ENCODE assay signal across 27 cellular contexts in genomic region chr19:32823747-32824102, GRCh38. TPM values are rescaled to one million over a fixed set of nuclear protein-coding genes. Genes with fewer than 3 reads are reported as not detected.
"Had no signal": no experiment of that assay in that cellular context is flagged by ENCODE, and none has a peak within 500 bp of the region (broad histone marks: within the 10 kb centered on the region; RNA-seq: fewer than 3 reads in every experiment).

No MANE protein-coding gene starts in this region.

- H3K36me3 ChIP-seq: ascending aorta, breast epithelium, cardiac muscle cell, WERI-Rb-1 had no signal

- H3K27me3 ChIP-seq: ascending aorta, breast epithelium, cardiac muscle cell had no signal

- H3K27ac ChIP-seq: ascending aorta, breast epithelium, cardiac muscle cell, coronary artery, dorsolateral prefrontal cortex, WERI-Rb-1 had no signal

- H3K4me3 ChIP-seq: ascending aorta, breast epithelium, cardiac muscle cell, coronary artery, dorsolateral prefrontal cortex had no signal

- ATAC-seq: activated CD4-positive, CD25-positive, alpha-beta regulatory T cell treated with anti-CD3 and anti-CD28 coated beads, Interleukin-2, amount 50 U/mL, for 24 hours; activated CD8-positive, alpha-beta memory T cell treated with anti-CD3 and anti-CD28 coated beads, Interleukin-2, amount 10 ng/mL, durations not matched to agents 7 days and 5 days; activated CD8-positive, alpha-beta T cell treated with anti-CD3 and anti-CD28 coated beads, Interleukin-2, amount 10 ng/mL, durations not matched to agents 7 days and 5 days; activated naive CD4-positive, alpha-beta T cell treated with anti-CD3 and anti-CD28 coated beads, Interleukin-2, amount 50 U/mL, for 72 hours had no signal

- H3K9me3 ChIP-seq: ascending aorta, breast epithelium had no signal

- H3K4me1 ChIP-seq: ascending aorta, breast epithelium had no signal

- DNase-seq: activated B cell treated with CpG ODN at 0.5 μM for 24 hours; activated CD4-positive, alpha-beta memory T cell treated with anti-CD3 and anti-CD28 coated beads for 36 hours; activated CD4-positive, alpha-beta T cell treated with anti-CD3 and anti-CD28 coated beads, Interleukin-2, amount 10 ng/mL, durations not matched to agents 24 days and 14 days; activated CD8-positive, alpha-beta memory T cell treated with anti-CD3 and anti-CD28 coated beads, Interleukin-2, amount 10 ng/mL, durations not matched to agents 7 days and 5 days; activated CD8-positive, alpha-beta memory T cell treated with anti-CD3 and anti-CD28 coated beads, Interleukin-2, amount 50 U/mL, for 4 hours; activated CD8-positive, alpha-beta T cell treated with anti-CD3 and anti-CD28 coated beads, Interleukin-2, amount 10 ng/mL, durations not matched to agents 7 days and 5 days; activated effector memory CD4-positive, alpha-beta T cell treated with anti-CD3 and anti-CD28 coated beads, Interleukin-2, amount 50 U/mL, for 16 hours; activated naive CD4-positive, alpha-beta T cell treated with anti-CD3 and anti-CD28 coated beads, Interleukin-2, amount 10 ng/mL, durations not matched to agents 7 days and 5 days; activated naive CD8-positive, alpha-beta T cell treated with anti-CD3 and anti-CD28 coated beads, Interleukin-2, amount 10 ng/mL, durations not matched to agents 7 days and 5 days; activated T-cell treated with anti-CD3 and anti-CD28 coated beads, Interleukin-2, amount 50 U/mL, for 1 hour; activated T-cell treated with anti-CD3 and anti-CD28 coated beads, Interleukin-2, amount 50 U/mL, for 48 hours; central memory CD4-positive, alpha-beta T cell; cerebellar nuclear complex; dorsolateral prefrontal cortex; effector memory CD4-positive, alpha-beta T cell; endodermal cell; foreskin fibroblast; T-helper 2 cell had no signal

RNA-seq across cellular contexts. Expression of gene SLC7A9, which starts 45.8 kb away (rescaled TPM):
- total RNA-seq: activated CD4-positive, alpha-beta T cell treated with anti-CD3 and anti-CD28 coated beads, Interleukin-2, amount 10 ng/mL, durations not matched to agents 24 days and 14 days; activated CD8-positive, alpha-beta memory T cell treated with anti-CD3 and anti-CD28 coated beads for 36 hours; activated naive CD4-positive, alpha-beta T cell treated with anti-CD3 and anti-CD28 coated beads, Interleukin-2, amount 50 U/mL, for 72 hours; ascending aorta; epithelial cell of proximal tubule had no signal
